28 cellular contexts compared by ENCODE assay signal in genomic region chr17:55326030-55326429, GRCh38.
"Had no signal": no experiment of that assay in that cellular context is flagged by ENCODE, and none has a peak within 500 bp of the region (broad histone marks: within the 10 kb centered on the region; RNA-seq: fewer than 3 reads in every experiment).

No MANE protein-coding gene starts in this region.

- H3K4me3 ChIP-seq: stomach, suprapubic skin, testis, thoracic aorta, thyroid gland, tibial artery, tibial nerve, transverse colon, upper lobe of left lung, upper lobe of right lung, uterus had no signal

- H3K27ac Mint-ChIP-seq: stimulated activated effector memory CD8-positive, alpha-beta T cell treated with anti-CD3 and anti-CD28 coated beads, Interleukin-12 subunit alpha, Interleukin-12 subunit beta, amount 100 ng/mL, for 72 hours; stimulated activated memory B cell treated with anti-CD40 and anti-IgM and Interleukin-4, amounts not matched to agents 10 μg/mL and 1 μg/mL and 100 μg/mL, for 72 hours; stimulated activated naive B cell treated with anti-CD40 and anti-IgM and Interleukin-4, amounts not matched to agents 10 μg/mL and 1 μg/mL and 100 μg/mL, for 72 hours; stimulated activated naive CD8-positive, alpha-beta T cell treated with anti-CD3 and anti-CD28 coated beads, Interleukin-15, amount 100 ng/mL, for 72 hours; stimulated activated naive CD8-positive, alpha-beta T cell treated with anti-CD3 and anti-CD28 coated beads, Interleukin-15, Interleukin-2, amounts not matched to agents 100 ng/mL and 50 ng/mL, for 24 hours; type B pancreatic cell had no signal

- H3K4me1 ChIP-seq: testis, thyroid gland, tibial artery, tibial nerve, transverse colon, upper lobe of left lung, upper lobe of right lung had no signal

- H3K27me3 ChIP-seq: stomach, suprapubic skin, testis, thyroid gland, tibial artery, tibial nerve, transverse colon, upper lobe of left lung, upper lobe of right lung, uterus had no signal

- H3K9me3 ChIP-seq: stomach, suprapubic skin, testis, thoracic aorta, thyroid gland, tibial artery, tibial nerve, transverse colon, upper lobe of left lung, upper lobe of right lung, uterus had no signal

- DNase-seq: stimulated activated CD4-positive, alpha-beta T cell treated with anti-CD3 and anti-CD28 coated beads, Interleukin-2, amount 100 ng/mL, for 24 hours; stimulated activated CD4-positive, alpha-beta T cell treated with anti-CD3 and anti-CD28 coated beads, Interleukin-2, amount 100 ng/mL, for 48 hours; stimulated activated CD4-positive, alpha-beta T cell treated with anti-CD3 and anti-CD28 coated beads, Interleukin-4, amount 100 ng/mL, for 1 hour; stimulated activated CD4-positive, alpha-beta T cell treated with anti-CD3 and anti-CD28 coated beads, Interleukin-4, amount 100 ng/mL, for 24 hours; stimulated activated CD4-positive, alpha-beta T cell treated with anti-CD3 and anti-CD28 coated beads, Interleukin-4, amount 100 ng/mL, for 4 hours; stimulated activated CD8-positive, alpha-beta memory T cell treated with anti-CD3 and anti-CD28 coated beads, Interleukin-4, amount 100 ng/mL, for 48 hours; stimulated activated naive B cell treated with anti-CD40 and anti-IgM and Interleukin-4, amounts not matched to agents 10 μg/mL and 1 μg/mL and 100 μg/mL, for 72 hours; stimulated activated naive CD4-positive, alpha-beta T cell; stimulated activated naive CD4-positive, alpha-beta T cell treated with Interleukin-2 at 50 U/mL for 16 hours; stimulated activated naive CD8-positive, alpha-beta T cell treated with anti-CD3 and anti-CD28 coated beads, Interleukin-15, amount 100 ng/mL, for 72 hours; stimulated activated naive CD8-positive, alpha-beta T cell treated with anti-CD3 and anti-CD28 coated beads, Interleukin-15, Interleukin-2, amounts not matched to agents 100 U/mL and 50 U/mL, for 24 hours; stomach; substantia nigra; testis; thyroid gland; tibial artery; transverse colon; upper lobe of left lung; upper lobe of right lung; uterus had no signal

- ATAC-seq: stimulated activated effector memory CD8-positive, alpha-beta T cell treated with anti-CD3 and anti-CD28 coated beads, Interleukin-12 subunit alpha, Interleukin-12 subunit beta, amount 100 ng/mL, for 72 hours; stimulated activated memory B cell treated with anti-CD40 and anti-IgM and Interleukin-4, amounts not matched to agents 10 μg/mL and 1 μg/mL and 100 μg/mL, for 72 hours; stimulated activated naive B cell treated with anti-CD40 and anti-IgM and Interleukin-4, amounts not matched to agents 10 μg/mL and 1 μg/mL and 100 μg/mL, for 72 hours; stimulated activated naive CD8-positive, alpha-beta T cell treated with anti-CD3 and anti-CD28 coated beads, Interleukin-15, amount 100 ng/mL, for 72 hours; stimulated activated naive CD8-positive, alpha-beta T cell treated with anti-CD3 and anti-CD28 coated beads, Interleukin-15, Interleukin-2, amounts not matched to agents 100 U/mL and 50 U/mL, for 24 hours; upper lobe of right lung had no signal

- H3K27ac ChIP-seq: stomach, suprapubic skin, testis, thoracic aorta, thyroid gland, tibial artery, tibial nerve, transverse colon, upper lobe of left lung, upper lobe of right lung, uterus had no signal

- FAIRE-seq: urothelium cell line had no signal

- H3K36me3 Mint-ChIP-seq: stimulated activated effector memory CD8-positive, alpha-beta T cell treated with anti-CD3 and anti-CD28 coated beads, Interleukin-12 subunit alpha, Interleukin-12 subunit beta, amount 100 ng/mL, for 72 hours; stimulated activated memory B cell treated with anti-CD40 and anti-IgM and Interleukin-4, amounts not matched to agents 10 μg/mL and 1 μg/mL and 100 μg/mL, for 72 hours; type B pancreatic cell had no signal

- H3K9me3 Mint-ChIP-seq: stimulated activated naive CD8-positive, alpha-beta T cell treated with anti-CD3 and anti-CD28 coated beads, Interleukin-15, Interleukin-2, amounts not matched to agents 100 ng/mL and 50 ng/mL, for 24 hours had no signal

- H3K27me3 Mint-ChIP-seq: type B pancreatic cell had no signal

- H3K4me1 Mint-ChIP-seq: stimulated activated effector memory CD8-positive, alpha-beta T cell treated with anti-CD3 and anti-CD28 coated beads, Interleukin-12 subunit alpha, Interleukin-12 subunit beta, amount 100 ng/mL, for 72 hours; stimulated activated memory B cell treated with anti-CD40 and anti-IgM and Interleukin-4, amounts not matched to agents 10 μg/mL and 1 μg/mL and 100 μg/mL, for 72 hours; stimulated activated naive B cell treated with anti-CD40 and anti-IgM and Interleukin-4, amounts not matched to agents 10 μg/mL and 1 μg/mL and 100 μg/mL, for 72 hours; stimulated activated naive CD8-positive, alpha-beta T cell treated with anti-CD3 and anti-CD28 coated beads, Interleukin-15, amount 100 ng/mL, for 72 hours had no signal

- H3K4me3 Mint-ChIP-seq: stimulated activated effector memory CD8-positive, alpha-beta T cell treated with anti-CD3 and anti-CD28 coated beads, Interleukin-12 subunit alpha, Interleukin-12 subunit beta, amount 100 ng/mL, for 72 hours; stimulated activated memory B cell treated with anti-CD40 and anti-IgM and Interleukin-4, amounts not matched to agents 10 μg/mL and 1 μg/mL and 100 μg/mL, for 72 hours; stimulated activated naive B cell treated with anti-CD40 and anti-IgM and Interleukin-4, amounts not matched to agents 10 μg/mL and 1 μg/mL and 100 μg/mL, for 72 hours; stimulated activated naive CD8-positive, alpha-beta T cell treated with anti-CD3 and anti-CD28 coated beads, Interleukin-15, amount 100 ng/mL, for 72 hours; stimulated activated naive CD8-positive, alpha-beta T cell treated with anti-CD3 and anti-CD28 coated beads, Interleukin-15, Interleukin-2, amounts not matched to agents 100 ng/mL and 50 ng/mL, for 24 hours; type B pancreatic cell had no signal

- H3K36me3 ChIP-seq: suprapubic skin, thoracic aorta, transverse colon, upper lobe of left lung, uterus had no signal
